8 cellular contexts compared by ENCODE assay signal in the genomic region with DNA sequence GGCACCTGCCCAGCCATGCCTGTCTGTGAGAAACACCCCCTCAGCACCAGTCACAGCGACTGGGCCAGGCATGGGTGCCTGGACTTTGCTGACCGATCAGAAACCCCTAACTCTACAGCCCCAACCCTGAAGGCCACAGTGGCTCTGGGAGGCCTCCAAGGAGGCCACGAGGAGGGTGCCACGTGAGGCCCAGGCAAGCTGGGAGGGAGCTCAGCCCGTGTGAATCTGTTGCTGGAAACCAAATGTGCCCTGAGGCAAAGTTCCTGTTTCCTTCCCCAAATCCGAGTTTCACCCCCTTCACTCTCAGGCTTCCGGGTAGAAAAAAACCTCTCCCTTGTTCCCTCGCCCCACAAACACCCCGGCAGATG. TPM values are rescaled to one million over a fixed set of nuclear protein-coding genes. Genes with fewer than 3 reads are reported as not detected.
A peak's percentile ranks its signal among the peaks of the same experiment; 100 is the strongest.
DNase-seq lines count a peak whose midpoint lies in the region; ATAC-seq and TF ChIP-seq lines count a peak whose summit lies in the region.

No MANE protein-coding gene starts in this region.

- H3K27me3 ChIP-seq in BLaER1 treated with 17β-estradiol and CSF1 and Interleukin-3, amounts not matched to agents 10 nM and 100 nM = no peaks in the 10 kb centered on the region
- H3K27me3 ChIP-seq in heart left ventricle = no peaks in the 10 kb centered on the region

- intact Hi-C loops in heart left ventricle (cut with DNase I) = loop anchor here in 1 of 10 donors (5.0 to 10.0 kb wide), 2 partner anchors 35 to 202 kb away; a partner anchor contains a TSS

- ATAC-seq in heart left ventricle (peak in 3 of 4 donors; percentile 1 to 36 (median 5)), HG03097 (IDR thresholded peaks at IDR 0.05; ENCODE audit: low FRiP score, unreplicated experiment) (no peak)

- peak overlapping the region; percentile 80 to 92 (median 88) for H3K9ac ChIP-seq in BLaER1 treated with 17β-estradiol and CSF1 and Interleukin-3, amounts not matched to agents 10 nM and 100 nM

- H3K9me3 ChIP-seq in BLaER1 treated with 17β-estradiol and CSF1 and Interleukin-3, amounts not matched to agents 10 nM and 100 nM (replicated peaks in 1 of 11) = no peaks in the 10 kb centered on the region; a peak in 1 of 22 replicates
- H3K9me3 ChIP-seq in heart left ventricle = no peaks in the 10 kb centered on the region

- peaks cover 80 to 88% (median 84%) of the 10 kb centered on the region in 10 experiments for H3K4me1 ChIP-seq in BLaER1 treated with 17β-estradiol and CSF1 and Interleukin-3, amounts not matched to agents 10 nM and 100 nM
- H3K4me1 ChIP-seq in heart left ventricle = peaks cover 0 to 33% (median 7%) of the 10 kb centered on the region in 12 donors

- peaks cover 32 to 54% (median 41%) of the 10 kb centered on the region in 11 experiments for H3K36me3 ChIP-seq in BLaER1 treated with 17β-estradiol and CSF1 and Interleukin-3, amounts not matched to agents 10 nM and 100 nM
- H3K36me3 ChIP-seq in heart left ventricle = peaks cover 0 to 4% (median 0%) of the 10 kb centered on the region in 9 donors

- TF ChIP-seq CTCF in GM20000 (IDR thresholded peaks at IDR 0.05; ENCODE audit: extremely low read depth, missing control alignments) (no peak), heart left ventricle (IDR thresholded peaks at IDR 0.05) (no peak)

- peak; percentile 58 for DNase-seq in GM20000 (ENCODE audit: low spot score)
- DNase-seq in NOMO-1 treated with dmso at 0.1 percent for 144 hours (lab: John Stamatoyannopoulos, UW; ENCODE audit: unreplicated experiment) = peak; percentile 62
- no peak for DNase-seq in heart left ventricle
- DNase-seq in NCI-H128 (lab: John Stamatoyannopoulos, UW; ENCODE audit: unreplicated experiment) = no peak
- no peak for DNase-seq in NCI-H345 (lab: John Stamatoyannopoulos, UW)
- DNase-seq in iPS-NIHi7 (ENCODE audit: extremely low spot score) = no peak

- TF ChIP-seq POLR2A in heart left ventricle (IDR thresholded peaks at IDR 0.05) = no peak

- WGBS in heart left ventricle, 4 donors = 77 to 87% (median 84%) methylated on average over 9 of the region's 9 CpGs

- H3K27ac ChIP-seq in BLaER1 treated with 17β-estradiol and CSF1 and Interleukin-3, amounts not matched to agents 10 nM and 100 nM = peak overlapping the region; percentile 54 to 97 (median 92); a peak in 21 of 22 replicates
- peak overlapping the region in 3 of 12 donors; percentile 63 to 94 (median 63) for H3K27ac ChIP-seq in heart left ventricle

- peak overlapping the region; percentile 88 to 100 (median 98) for H3K4me2 ChIP-seq in BLaER1 treated with 17β-estradiol and CSF1 and Interleukin-3, amounts not matched to agents 10 nM and 100 nM

- H3K4me3 ChIP-seq in BLaER1 treated with 17β-estradiol and CSF1 and Interleukin-3, amounts not matched to agents 10 nM and 100 nM = peak overlapping the region; percentile 69 to 88 (median 80)
- peak overlapping the region in 8 of 12 donors; percentile 57 to 86 (median 73) for H3K4me3 ChIP-seq in heart left ventricle

- peaks cover 0 to 58% (median 20%) of the 10 kb centered on the region in 11 experiments; a peak in 16 of 22 replicates for H4K20me1 ChIP-seq in BLaER1 treated with 17β-estradiol and CSF1 and Interleukin-3, amounts not matched to agents 10 nM and 100 nM

RNA-seq across cellular contexts. Expression of a gene that starts 1.3 kb away (rescaled TPM):
- total RNA-seq in heart left ventricle = 10 to 100 TPM in 3 of 9 donors, 1 to 10 TPM in 6; 5.2 to 34.2 (median 7.9) TPM
- 1 to 10 TPM; 5.0 to 6.5 TPM for polyA plus RNA-seq in heart left ventricle

RNA-seq across cellular contexts. Expression of a gene that starts 7.6 kb away (rescaled TPM):
- 10 to 100 TPM in 2 of 9 donors, 1 to 10 TPM in 7; 2.3 to 25.4 (median 6.1) TPM for total RNA-seq in heart left ventricle
- 1 to 10 TPM; 2.7 to 3.3 TPM for polyA plus RNA-seq in heart left ventricle

RNA-seq across cellular contexts. Expression of a gene that starts 27.9 kb away (rescaled TPM):
- total RNA-seq in heart left ventricle = 100 to 1,000 TPM; 262 to 948 (median 365) TPM
- 100 to 1,000 TPM; 310 to 870 TPM for polyA plus RNA-seq in heart left ventricle

RNA-seq across cellular contexts. Expression of a gene that starts 36.3 kb away (rescaled TPM):
- 10 to 100 TPM; 10.2 to 88.7 (median 20.3) TPM for total RNA-seq in heart left ventricle
- polyA plus RNA-seq in heart left ventricle = 10 to 100 TPM; 25.5 to 36.9 TPM

Comparison
In these comparisons a context has a peak if more than half of its experiments do, and no peak if none do; other contexts are left out.
1. DNase-seq: peak in GM20000 (single experiment) and NOMO-1 treated with dmso at 0.1 percent for 144 hours (single experiment); none in heart left ventricle (0 of 5), NCI-H128 (single experiment), NCI-H345 (single experiment) and iPS-NIHi7 (single experiment).